ENCODE assay signal across 8 cellular contexts in genomic region chr1:21251773-21252471, GRCh38. TPM values are rescaled to one million over a fixed set of nuclear protein-coding genes. Genes with fewer than 3 reads are reported as not detected.
DNase-seq lines count a peak whose midpoint lies in the region; ATAC-seq, FAIRE-seq and TF ChIP-seq lines count a peak whose summit lies in the region.

No MANE protein-coding gene starts in this region.

- H3K36me3 ChIP-seq in kidney (ENCODE audit: control insufficient read depth in 1 of 2, insufficient read depth in 2 of 2, low read length in 2 of 2), result peaks cover 0 to 6% of the 10 kb centered on the region in 2 donors

- no peak for FAIRE-seq in kidney (lab: Jason Lieb, UNC)

- peak; percentile 93 for ATAC-seq in stimulated activated naive CD8-positive, alpha-beta T cell treated with anti-CD3 and anti-CD28 coated beads, Interleukin-15, Interleukin-2, amounts not matched to agents 100 U/mL and 50 U/mL, for 24 hours
- ATAC-seq in HG03565 (IDR thresholded peaks at IDR 0.05; ENCODE audit: unreplicated experiment) (no peak), GM19023 (IDR thresholded peaks at IDR 0.05; ENCODE audit: unreplicated experiment) (no peak)

- intact Hi-C loops in activated naive CD4-positive, alpha-beta T cell treated with anti-CD3 and anti-CD28 coated beads for 36 hours (cut with micrococcal nuclease), result loop anchor here (10.0 kb wide), 1 partner anchor 403 kb away; no protein-coding TSS in a partner anchor
- intact Hi-C loops in kidney (cut with DNase I), result loop anchor here (10.0 kb wide), 1 partner anchor 93 kb away; no protein-coding TSS in a partner anchor

- no peaks in the 10 kb centered on the region for H3K9me3 ChIP-seq in kidney (ENCODE audit: control insufficient read depth in 1 of 2, low read length in 2 of 2)

- H3K36me3 Mint-ChIP-seq in activated naive CD4-positive, alpha-beta T cell treated with anti-CD3 and anti-CD28 coated beads for 36 hours (ENCODE audit: low read depth), result peaks cover 42% of the 10 kb centered on the region

- peak overlapping the region; percentile 73 for H3K27ac Mint-ChIP-seq in activated naive CD4-positive, alpha-beta T cell treated with anti-CD3 and anti-CD28 coated beads for 36 hours

- peak overlapping the region; percentile 17 to 37 for H3K9ac ChIP-seq in kidney (ENCODE audit: low read length in 2 of 2)

- TF ChIP-seq CTCF in kidney (IDR thresholded peaks at IDR 0.05; ENCODE audit: borderline replicate concordance, extremely low read depth, insufficient read depth), result no peak

- H3K27ac ChIP-seq in kidney (ENCODE audit: low read depth in 2 of 2, low read length in 2 of 2), result peak overlapping the region; percentile 87 to 90

- H3K4me1 Mint-ChIP-seq in activated naive CD4-positive, alpha-beta T cell treated with anti-CD3 and anti-CD28 coated beads for 36 hours (ENCODE audit: low read depth), result peaks cover 29% of the 10 kb centered on the region

- H3K9me3 Mint-ChIP-seq in activated naive CD4-positive, alpha-beta T cell treated with anti-CD3 and anti-CD28 coated beads for 36 hours, result no peaks in the 10 kb centered on the region

- no peaks in the 10 kb centered on the region for H3K27me3 Mint-ChIP-seq in activated naive CD4-positive, alpha-beta T cell treated with anti-CD3 and anti-CD28 coated beads for 36 hours (ENCODE audit: low read depth)

- H3K4me1 ChIP-seq in kidney (ENCODE audit: control insufficient read depth in 1 of 2, insufficient read depth in 1 of 2, low read depth in 1 of 2, low read length in 2 of 2), result peaks cover 18 to 22% of the 10 kb centered on the region in 2 donors

- DNase-seq in activated naive CD4-positive, alpha-beta T cell treated with anti-CD3 and anti-CD28 coated beads for 36 hours, result peak; percentile 42
- no peak for DNase-seq in activated naive CD4-positive, alpha-beta T cell (lab: John Stamatoyannopoulos, UW)
- DNase-seq in amniotic epithelial cell (ENCODE audit: low read depth) (peak; percentile 91), kidney (no peak), GF-D8 (lab: John Stamatoyannopoulos, UW) (no peak)
- DNase-seq in stimulated activated naive CD8-positive, alpha-beta T cell treated with anti-CD3 and anti-CD28 coated beads, Interleukin-15, Interleukin-2, amounts not matched to agents 100 U/mL and 50 U/mL, for 24 hours, result peak; percentile 48

- H3K4me3 ChIP-seq in kidney (ENCODE audit: low read length in 2 of 2), result no peak overlapping the region

- CTCF ChIA-PET in activated naive CD4-positive, alpha-beta T cell treated with anti-CD3 and anti-CD28 coated beads for 36 hours (lab: Charles Lee), result interaction anchor here (0.8 to 11.7 kb wide), 6 partner anchors 20 to 117 kb away, joined by 3 to 144 read pairs (median 5); no protein-coding TSS in a partner anchor

- no peak overlapping the region for H3K4me3 Mint-ChIP-seq in activated naive CD4-positive, alpha-beta T cell treated with anti-CD3 and anti-CD28 coated beads for 36 hours

RNA-seq across cellular contexts. Expression of gene ECE1, which starts 38.3 kb away (rescaled TPM):
- 100 to 1,000 TPM; 160 to 166 TPM for total RNA-seq in activated naive CD4-positive, alpha-beta T cell treated with anti-CD3 and anti-CD28 coated beads for 36 hours
- total RNA-seq in kidney, result 128 TPM
- polyA plus RNA-seq in kidney (ENCODE audit: insufficient read depth, low read depth, low replicate concordance), result 30.8 TPM

Comparison
In these comparisons a context has a peak if more than half of its experiments do, and no peak if none do; other contexts are left out.
1. DNase-seq: peak in activated naive CD4-positive, alpha-beta T cell treated with anti-CD3 and anti-CD28 coated beads for 36 hours (single experiment), amniotic epithelial cell (single experiment) and stimulated activated naive CD8-positive, alpha-beta T cell treated with anti-CD3 and anti-CD28 coated beads, Interleukin-15, Interleukin-2, amounts not matched to agents 100 U/mL and 50 U/mL, for 24 hours (single experiment); none in activated naive CD4-positive, alpha-beta T cell (0 of 4), kidney (single experiment) and GF-D8 (single experiment).